Comparison of ENCODE assay signal across 8 cellular contexts in genomic region chr17:79026345-79027273, GRCh38. TPM values are rescaled to one million over a fixed set of nuclear protein-coding genes. Genes with fewer than 3 reads are reported as not detected.
A peak's percentile ranks its signal among the peaks of the same experiment; 100 is the strongest.
DNase-seq lines count a peak whose midpoint lies in the region; ATAC-seq and TF ChIP-seq lines count a peak whose summit lies in the region.

No MANE protein-coding gene starts in this region.

- CTCF ChIA-PET in HCT116 (lab: Charles Lee), result interaction anchor here (0.7 to 5.0 kb wide), 9 partner anchors 10 to 367 kb away, joined by 3 to 44 read pairs (median 4); partner anchors contain the start of genes CANT1 and ENGASE

- WGBS in suprapubic skin, result 32% methylated on average over 16 of the region's 16 CpGs

- in situ Hi-C loops in G401 (cut with HindIII; ENCODE audit: low sequenced_read_pairs), result no loop called here
- in situ Hi-C loops in GM13976 (cut with MboI; ENCODE audit: low sequenced_read_pairs, unreplicated experiment), result no loop called here

- TF ChIP-seq EP300 in suprapubic skin (IDR thresholded peaks at IDR 0.05), result no peak

- 0 out of 6 replicates have a peak, but pooled peaks of 1 of the 3 experiments have one; percentile 8 for TF ChIP-seq CTCF in HCT116 (IDR thresholded peaks at IDR 0.05 in 2 of 3, conservative IDR thresholded peaks at IDR 0.05 in 1 of 3; ENCODE audit: borderline replicate concordance in 1 of 3, insufficient read depth in 1 of 3, low read depth in 2 of 3, low read length in 2 of 3)
- TF ChIP-seq CTCF in VCaP (conservative IDR thresholded peaks at IDR 0.05), result no peak
- TF ChIP-seq CTCF in left ventricle myocardium inferior (IDR thresholded peaks at IDR 0.05; ENCODE audit: borderline replicate concordance), result no peak
- no peak for TF ChIP-seq CTCF in suprapubic skin (IDR thresholded peaks at IDR 0.05)
- TF ChIP-seq CTCF in GM13976 (IDR thresholded peaks at IDR 0.05; ENCODE audit: borderline replicate concordance, control extremely low read depth, extremely low read depth, insufficient read depth, missing control alignments), result no peak

- POLR2A ChIA-PET in HCT116 (lab: Charles Lee), result interaction anchor here (0.6 to 2.0 kb wide), 6 partner anchors 9 to 632 kb away, joined by 3 to 8 read pairs (median 4); partner anchors contain the start of genes CANT1 and ENGASE

- H3K36me3 ChIP-seq in HCT116 (ENCODE audit: control insufficient read depth in 1 of 2, insufficient read depth in 2 of 2, low read length in 2 of 2), result no peaks in the 10 kb centered on the region
- H3K36me3 ChIP-seq in left ventricle myocardium inferior, result no peaks in the 10 kb centered on the region
- H3K36me3 ChIP-seq in suprapubic skin, result no peaks in the 10 kb centered on the region

- H3K4me1 ChIP-seq in HCT116 (ENCODE audit: control insufficient read depth in 1 of 2, insufficient read depth in 2 of 2, low read length in 2 of 2), result peaks cover 45 to 59% of the 10 kb centered on the region in 2 experiments
- peaks cover 87% of the 10 kb centered on the region for H3K4me1 ChIP-seq in left ventricle myocardium inferior
- H3K4me1 ChIP-seq in suprapubic skin, result peaks cover 89% of the 10 kb centered on the region

- DNase-seq in HCT116 (ENCODE audit: low read depth, low spot score) (peak; percentile 61), left ventricle myocardium inferior (peak; percentile 63), suprapubic skin (ENCODE audit: low spot score in 2 of 2) (peak; percentile 78 to 82), G401 (ENCODE audit: low spot score) (no peak), GM13976 (ENCODE audit: low spot score) (no peak)

- H3K4me3 ChIP-seq in HCT116 (replicated peaks in 1 of 2; ENCODE audit: low read depth in 1 of 2, low read length in 2 of 2) (peak overlapping the region; percentile 30 to 56), left ventricle myocardium inferior (peak overlapping the region; percentile 81), suprapubic skin (peak overlapping the region; percentile 78)

- peak overlapping the region; percentile 33 for H2AFZ ChIP-seq in HCT116 (ENCODE audit: low read depth, low read length, poor library complexity, severe bottlenecking)

- no TSS peak for BruUV-seq in HCT116 (replicated peaks; lab: Mats Ljungman, UMichigan)

- H3K9me2 ChIP-seq in HCT116 (ENCODE audit: insufficient read depth), result no peaks in the 10 kb centered on the region

- RAD21 ChIA-PET in HCT116 (lab: Charles Lee; ENCODE audit: low non-redundant PET in 1 of 2, low total read pairs in 2 of 2, uncharacterized antibody in 2 of 2, unreplicated experiment in 2 of 2), result no interaction called here

- intact Hi-C loops in HCT116 (cut with micrococcal nuclease) (loop anchor here (2.0 kb wide), 1 partner anchor 16 kb away; no protein-coding TSS in a partner anchor), left ventricle myocardium inferior (cut with micrococcal nuclease) (no loop called here)

- no peak for TF ChIP-seq RAD21 in HCT116 (IDR thresholded peaks at IDR 0.05; ENCODE audit: low read depth)

- H3K9me3 ChIP-seq in HCT116 (ENCODE audit: control insufficient read depth in 1 of 2, insufficient read depth in 1 of 2, low read depth in 1 of 2, low read length in 2 of 2) (no peaks in the 10 kb centered on the region), left ventricle myocardium inferior (replicated peaks) (no peaks in the 10 kb centered on the region), suprapubic skin (no peaks in the 10 kb centered on the region)

- no peaks in the 10 kb centered on the region for H3K27me3 ChIP-seq in HCT116 (ENCODE audit: insufficient read depth, low read length)
- no peaks in the 10 kb centered on the region for H3K27me3 ChIP-seq in left ventricle myocardium inferior (ENCODE audit: low read depth)
- H3K27me3 ChIP-seq in suprapubic skin, result peaks cover 23% of the 10 kb centered on the region

- peak overlapping the region; percentile 53 for H3K9ac ChIP-seq in HCT116 (ENCODE audit: low read length)

- no peak for TF ChIP-seq POLR2A in HCT116 (IDR thresholded peaks at IDR 0.05; ENCODE audit: borderline replicate concordance, extremely low read depth, insufficient read depth, insufficient read length)
- TF ChIP-seq POLR2A in suprapubic skin (IDR thresholded peaks at IDR 0.05), result no peak

- no peaks in the 10 kb centered on the region for H4K20me1 ChIP-seq in HCT116 (ENCODE audit: insufficient read depth)

- H3K27ac ChIP-seq in HCT116 (ENCODE audit: low read depth, low read length) (peak overlapping the region; percentile 65), VCaP (peak overlapping the region; percentile 93), left ventricle myocardium inferior (replicated peaks) (peak overlapping the region; percentile 95), suprapubic skin (peak overlapping the region; percentile 84)

- ATAC-seq in HCT116 (peak; percentile 66), GM18517 (IDR thresholded peaks at IDR 0.05; ENCODE audit: unreplicated experiment) (no peak), HG02884 (IDR thresholded peaks at IDR 0.05; ENCODE audit: unreplicated experiment) (no peak)

- H3K79me2 ChIP-seq in HCT116 (ENCODE audit: insufficient read depth, low read length), result no peaks in the 10 kb centered on the region

- H3K4me2 ChIP-seq in HCT116 (ENCODE audit: low read length), result peak overlapping the region; percentile 92

TF ChIP-seq in HCT116, 20 proteins besides CTCF, POLR2A, EP300 and RAD21 (continues in another document):
- TF ChIP-seq ZFX (IDR thresholded peaks at IDR 0.05) (no peak), ZNF274 (IDR thresholded peaks at IDR 0.05; ENCODE audit: low read depth, low read length) (no peak), SRF (IDR thresholded peaks at IDR 0.05; ENCODE audit: low read depth) (no peak), CBX3 (IDR thresholded peaks at IDR 0.05; ENCODE audit: low read depth) (no peak), FOSL1 (IDR thresholded peaks at IDR 0.05; ENCODE audit: low read depth) (peak; percentile 93), TCF7L2 (IDR thresholded peaks at IDR 0.05; ENCODE audit: borderline replicate concordance, extremely low read depth, insufficient read depth, insufficient read length) (peak; percentile 88), CEBPB (IDR thresholded peaks at IDR 0.05; ENCODE audit: low read depth) (no peak), SP1 (IDR thresholded peaks at IDR 0.05; ENCODE audit: low read depth) (peak; percentile 86), EZH2phosphoT487 (IDR thresholded peaks at IDR 0.05; ENCODE audit: borderline replicate concordance) (no peak)
- TF ChIP-seq, protein P1, sequence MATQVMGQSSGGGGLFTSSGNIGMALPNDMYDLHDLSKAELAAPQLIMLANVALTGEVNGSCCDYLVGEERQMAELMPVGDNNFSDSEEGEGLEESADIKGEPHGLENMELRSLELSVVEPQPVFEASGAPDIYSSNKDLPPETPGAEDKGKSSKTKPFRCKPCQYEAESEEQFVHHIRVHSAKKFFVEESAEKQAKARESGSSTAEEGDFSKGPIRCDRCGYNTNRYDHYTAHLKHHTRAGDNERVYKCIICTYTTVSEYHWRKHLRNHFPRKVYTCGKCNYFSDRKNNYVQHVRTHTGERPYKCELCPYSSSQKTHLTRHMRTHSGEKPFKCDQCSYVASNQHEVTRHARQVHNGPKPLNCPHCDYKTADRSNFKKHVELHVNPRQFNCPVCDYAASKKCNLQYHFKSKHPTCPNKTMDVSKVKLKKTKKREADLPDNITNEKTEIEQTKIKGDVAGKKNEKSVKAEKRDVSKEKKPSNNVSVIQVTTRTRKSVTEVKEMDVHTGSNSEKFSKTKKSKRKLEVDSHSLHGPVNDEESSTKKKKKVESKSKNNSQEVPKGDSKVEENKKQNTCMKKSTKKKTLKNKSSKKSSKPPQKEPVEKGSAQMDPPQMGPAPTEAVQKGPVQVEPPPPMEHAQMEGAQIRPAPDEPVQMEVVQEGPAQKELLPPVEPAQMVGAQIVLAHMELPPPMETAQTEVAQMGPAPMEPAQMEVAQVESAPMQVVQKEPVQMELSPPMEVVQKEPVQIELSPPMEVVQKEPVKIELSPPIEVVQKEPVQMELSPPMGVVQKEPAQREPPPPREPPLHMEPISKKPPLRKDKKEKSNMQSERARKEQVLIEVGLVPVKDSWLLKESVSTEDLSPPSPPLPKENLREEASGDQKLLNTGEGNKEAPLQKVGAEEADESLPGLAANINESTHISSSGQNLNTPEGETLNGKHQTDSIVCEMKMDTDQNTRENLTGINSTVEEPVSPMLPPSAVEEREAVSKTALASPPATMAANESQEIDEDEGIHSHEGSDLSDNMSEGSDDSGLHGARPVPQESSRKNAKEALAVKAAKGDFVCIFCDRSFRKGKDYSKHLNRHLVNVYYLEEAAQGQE (IDR thresholded peaks at IDR 0.05; ENCODE audit: low read depth), result no peak
- TF ChIP-seq, protein P2, sequence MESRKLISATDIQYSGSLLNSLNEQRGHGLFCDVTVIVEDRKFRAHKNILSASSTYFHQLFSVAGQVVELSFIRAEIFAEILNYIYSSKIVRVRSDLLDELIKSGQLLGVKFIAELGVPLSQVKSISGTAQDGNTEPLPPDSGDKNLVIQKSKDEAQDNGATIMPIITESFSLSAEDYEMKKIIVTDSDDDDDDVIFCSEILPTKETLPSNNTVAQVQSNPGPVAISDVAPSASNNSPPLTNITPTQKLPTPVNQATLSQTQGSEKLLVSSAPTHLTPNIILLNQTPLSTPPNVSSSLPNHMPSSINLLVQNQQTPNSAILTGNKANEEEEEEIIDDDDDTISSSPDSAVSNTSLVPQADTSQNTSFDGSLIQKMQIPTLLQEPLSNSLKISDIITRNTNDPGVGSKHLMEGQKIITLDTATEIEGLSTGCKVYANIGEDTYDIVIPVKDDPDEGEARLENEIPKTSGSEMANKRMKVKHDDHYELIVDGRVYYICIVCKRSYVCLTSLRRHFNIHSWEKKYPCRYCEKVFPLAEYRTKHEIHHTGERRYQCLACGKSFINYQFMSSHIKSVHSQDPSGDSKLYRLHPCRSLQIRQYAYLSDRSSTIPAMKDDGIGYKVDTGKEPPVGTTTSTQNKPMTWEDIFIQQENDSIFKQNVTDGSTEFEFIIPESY (IDR thresholded peaks at IDR 0.05; ENCODE audit: extremely low read depth, insufficient replicate concordance, low read length), result no peak

RNA-seq across cellular contexts. Expression of gene C1QTNF1, which starts 2.6 kb away (rescaled TPM):
- total RNA-seq in HCT116 (2021; ENCODE audit: unreplicated experiment) (4.0 TPM), left ventricle myocardium inferior (146 TPM), suprapubic skin (10 to 100 TPM; 15.7 to 38.1 (median 23.5) TPM)
- 3.5 and 3.7 TPM in 2 replicates for polyA plus RNA-seq in HCT116 (2012)
- total RNA-seq in G401 (2014; rRNA removed; shearing (Covaris generic)), result not detected in 2 replicates

RNA-seq across cellular contexts. Expression of gene CANT1, which starts 17.0 kb away (rescaled TPM):
- total RNA-seq in HCT116 (2021; ENCODE audit: unreplicated experiment) (97.1 TPM), left ventricle myocardium inferior (24.2 TPM), suprapubic skin (10 to 100 TPM; 21.8 to 37.4 (median 30.1) TPM)
- polyA plus RNA-seq in HCT116 (2012), result 85.2 and 106 TPM in 2 replicates
- total RNA-seq in G401 (2014; rRNA removed; shearing (Covaris generic)), result 66.1 and 80.1 TPM in 2 replicates

RNA-seq across cellular contexts. Expression of gene LGALS3BP, which starts 46.9 kb away (rescaled TPM):
- total RNA-seq in HCT116 (2021; ENCODE audit: unreplicated experiment) (389 TPM), left ventricle myocardium inferior (585 TPM), suprapubic skin (100 to 1,000 TPM in 2 of 4 donors, 10 to 100 TPM in 2; 70.2 to 162 (median 105) TPM)
- 454 and 562 TPM in 2 replicates for polyA plus RNA-seq in HCT116 (2012)
- total RNA-seq in G401 (2014; rRNA removed; shearing (Covaris generic)), result 24.1 and 44.7 TPM in 2 replicates

RNA-seq across cellular contexts. Expression of gene ENGASE, which starts 48.0 kb away (rescaled TPM):
- total RNA-seq in HCT116 (2021; ENCODE audit: unreplicated experiment) (54.2 TPM), left ventricle myocardium inferior (31.5 TPM), suprapubic skin (10 to 100 TPM; 20.6 to 87.6 (median 38.4) TPM)
- polyA plus RNA-seq in HCT116 (2012), result 21.4 and 21.8 TPM in 2 replicates
- 13.2 and 17.1 TPM in 2 replicates for total RNA-seq in G401 (2014; rRNA removed; shearing (Covaris generic))

Comparison
In these comparisons a context has a peak if more than half of its experiments do, and no peak if none do; other contexts are left out.
1. DNase-seq: peak in HCT116 (single experiment), left ventricle myocardium inferior (single experiment) and suprapubic skin (2 of 2); none in G401 (single experiment) and GM13976 (single experiment).
2. Peak in every context shown above with its lines, with median percentiles within 50 percentile points of each other: H3K27ac ChIP-seq and H3K4me3 ChIP-seq.